Comparison of ENCODE assay signal across 10 cellular contexts in the genomic region with DNA sequence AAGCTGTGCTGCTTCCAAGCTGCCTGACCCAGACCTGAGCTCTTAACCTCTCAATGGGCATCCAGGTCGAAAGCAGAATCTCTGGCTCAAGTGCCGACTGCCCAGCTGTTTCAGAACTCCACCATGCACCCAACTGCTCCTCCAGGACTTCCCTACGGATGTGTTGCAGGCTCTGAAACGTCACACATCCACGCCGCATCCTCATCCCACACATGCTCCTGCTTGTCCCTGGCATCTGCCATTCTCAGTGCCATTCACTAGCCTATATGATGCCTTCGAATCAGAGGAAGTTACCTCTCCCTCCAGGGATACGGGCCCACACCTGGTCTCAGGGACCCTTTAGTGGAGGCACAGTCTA. TPM values are rescaled to one million over a fixed set of nuclear protein-coding genes. Genes with fewer than 3 reads are reported as not detected.
A peak's percentile ranks its signal among the peaks of the same experiment; 100 is the strongest.
DNase-seq lines count a peak whose midpoint lies in the region; ATAC-seq and TF ChIP-seq lines count a peak whose summit lies in the region.
"Had no signal": no experiment of that assay in that cellular context is flagged by ENCODE, and none has a peak within 500 bp of the region (broad histone marks: within the 10 kb centered on the region; RNA-seq: fewer than 3 reads in every experiment).

No MANE protein-coding gene starts in this region.

- H3K4me1 ChIP-seq in ACC112 (ENCODE audit: control insufficient read depth, insufficient read depth, low read length, unreplicated experiment), result peaks cover 19% of the 10 kb centered on the region
- H3K4me1 ChIP-seq in CD8-positive, alpha-beta memory T cell (ENCODE audit: insufficient read depth, low read length), result peaks cover 6% of the 10 kb centered on the region
- H3K4me1 ChIP-seq: foreskin keratinocyte had no signal

- no peaks in the 10 kb centered on the region for H3K36me3 ChIP-seq in ACC112 (ENCODE audit: insufficient read depth, low read length)
- H3K36me3 ChIP-seq in brain microvascular endothelial cell (replicated peaks), result no peaks in the 10 kb centered on the region
- H3K36me3 ChIP-seq in CD8-positive, alpha-beta memory T cell (ENCODE audit: insufficient read depth, low read length), result no peaks in the 10 kb centered on the region

- H3K27me3 Mint-ChIP-seq in memory B cell, result peaks cover 15% of the 10 kb centered on the region
- peaks cover 21 to 56% of the 10 kb centered on the region in 2 donors for H3K27me3 Mint-ChIP-seq in CD8-positive, alpha-beta memory T cell
- H3K27me3 Mint-ChIP-seq in activated T-cell treated with anti-CD3 and anti-CD28 coated beads, Interleukin-2, amount 50 U/mL, for 4 hours (ENCODE audit: low read depth), result peaks cover 52% of the 10 kb centered on the region

- DNase-seq in HL-60 (ENCODE audit: low read depth in 1 of 2, low spot score in 1 of 2) (no peak), brain microvascular endothelial cell (no peak), memory B cell (ENCODE audit: low spot score in 2 of 2) (no peak), kidney tubule cell (ENCODE audit: low spot score) (no peak), HUDEP-2 (lab: John Stamatoyannopoulos, UW; ENCODE audit: unreplicated experiment in 76 of 76) (no peak)
- DNase-seq in CD8-positive, alpha-beta memory T cell, result no peak
- DNase-seq in activated T-cell treated with anti-CD3 and anti-CD28 coated beads, Interleukin-2, amount 50 U/mL, for 4 hours, result no peak

- H3K36me3 Mint-ChIP-seq in memory B cell, result no peaks in the 10 kb centered on the region
- no peaks in the 10 kb centered on the region for H3K36me3 Mint-ChIP-seq in CD8-positive, alpha-beta memory T cell
- no peaks in the 10 kb centered on the region for H3K36me3 Mint-ChIP-seq in activated T-cell treated with anti-CD3 and anti-CD28 coated beads, Interleukin-2, amount 50 U/mL, for 4 hours (ENCODE audit: insufficient read depth)

- in situ Hi-C loops in brain microvascular endothelial cell (cut with HindIII; ENCODE audit: low pct_ligation_motif_present, low sequenced_read_pairs), result no loop called here

- H3K4me3 ChIP-seq in ACC112 (ENCODE audit: low read depth, low read length), result peak overlapping the region; percentile 79
- peak overlapping the region; percentile 29 for H3K4me3 ChIP-seq in HL-60 (replicated peaks; ENCODE audit: insufficient read depth, low read length)
- peak overlapping the region; percentile 49 for H3K4me3 ChIP-seq in brain microvascular endothelial cell (ENCODE audit: low read depth, low read length)
- H3K4me3 ChIP-seq in CD8-positive, alpha-beta memory T cell (ENCODE audit: low read length), result no peak overlapping the region

- CTCF ChIA-PET in CD8-positive, alpha-beta memory T cell (lab: Charles Lee), result interaction anchor here (0.7 to 4.1 kb wide), 8 partner anchors 9 to 701 kb away, joined by 3 to 43 read pairs (median 4); partner anchors contain the start of gene PDZK1IP1

- no peaks in the 10 kb centered on the region for H3K9me3 Mint-ChIP-seq in memory B cell
- no peaks in the 10 kb centered on the region for H3K9me3 Mint-ChIP-seq in CD8-positive, alpha-beta memory T cell
- no peaks in the 10 kb centered on the region for H3K9me3 Mint-ChIP-seq in activated T-cell treated with anti-CD3 and anti-CD28 coated beads, Interleukin-2, amount 50 U/mL, for 4 hours

- peaks cover 12% of the 10 kb centered on the region for H3K4me1 Mint-ChIP-seq in memory B cell
- peaks cover 12 to 18% (median 18%) of the 10 kb centered on the region in 3 donors for H3K4me1 Mint-ChIP-seq in CD8-positive, alpha-beta memory T cell
- peaks cover 8% of the 10 kb centered on the region for H3K4me1 Mint-ChIP-seq in activated T-cell treated with anti-CD3 and anti-CD28 coated beads, Interleukin-2, amount 50 U/mL, for 4 hours (ENCODE audit: low read depth)

- TF ChIP-seq CTCF in HL-60 (IDR thresholded peaks at IDR 0.05; ENCODE audit: insufficient read depth, low read length), result no peak
- no peak for TF ChIP-seq CTCF in brain microvascular endothelial cell (IDR thresholded peaks at IDR 0.05; ENCODE audit: low read depth, low read length, missing control alignments)

- H2AFZ ChIP-seq in ACC112 (ENCODE audit: low read length, unreplicated experiment), result peak overlapping the region; percentile 48

- no peak overlapping the region for H3K27ac Mint-ChIP-seq in memory B cell
- no peak overlapping the region for H3K27ac Mint-ChIP-seq in CD8-positive, alpha-beta memory T cell

- H3K27me3 ChIP-seq in ACC112 (ENCODE audit: insufficient read depth, low read length) (peaks cover 3% of the 10 kb centered on the region; the same call in 1 of the 2 replicates), HL-60 (ENCODE audit: insufficient read depth, poor library complexity, severe bottlenecking) (no peaks in the 10 kb centered on the region), brain microvascular endothelial cell (replicated peaks) (no peaks in the 10 kb centered on the region)
- H3K27me3 ChIP-seq in CD8-positive, alpha-beta memory T cell (ENCODE audit: insufficient read depth, low read length, poor library complexity, severe bottlenecking), result peaks cover 7% of the 10 kb centered on the region

- peak overlapping the region; percentile 89 for H3K4me3 Mint-ChIP-seq in memory B cell
- H3K4me3 Mint-ChIP-seq in CD8-positive, alpha-beta memory T cell, result peak overlapping the region in 2 of 7 donors; percentile 81 to 84
- no peak overlapping the region for H3K4me3 Mint-ChIP-seq in activated T-cell treated with anti-CD3 and anti-CD28 coated beads, Interleukin-2, amount 50 U/mL, for 4 hours

- POLR2A ChIA-PET in CD8-positive, alpha-beta memory T cell (lab: Charles Lee), result interaction anchor here (1.1 kb wide), 1 partner anchor 259 kb away, joined by 4 read pairs; no protein-coding TSS in a partner anchor

- no peaks in the 10 kb centered on the region for H3K79me2 ChIP-seq in ACC112 (ENCODE audit: control insufficient read depth, insufficient read depth, low read length, unreplicated experiment)

- ATAC-seq in memory B cell (ENCODE audit: low read depth), result no peak
- ATAC-seq in activated T-cell treated with anti-CD3 and anti-CD28 coated beads, Interleukin-2, amount 50 U/mL, for 4 hours, result no peak

- H3K27ac ChIP-seq in ACC112 (ENCODE audit: low read depth, low read length), result no peak overlapping the region
- no peak overlapping the region for H3K27ac ChIP-seq in HL-60 (replicated peaks)
- no peak overlapping the region for H3K27ac ChIP-seq in brain microvascular endothelial cell
- no peak overlapping the region for H3K27ac ChIP-seq in CD8-positive, alpha-beta memory T cell (ENCODE audit: low read depth, low read length)
- H3K27ac ChIP-seq: foreskin keratinocyte, SK-N-MC had no signal

- H3K9me3 ChIP-seq in CD8-positive, alpha-beta memory T cell (ENCODE audit: low read length), result no peaks in the 10 kb centered on the region

RNA-seq across cellular contexts. Expression of gene PDZK1IP1, which starts 11.2 kb away (rescaled TPM):
- not detected for total RNA-seq in CD8-positive, alpha-beta memory T cell
- polyA plus RNA-seq in CD8-positive, alpha-beta memory T cell, result not detected
- not detected for total RNA-seq in activated T-cell treated with anti-CD3 and anti-CD28 coated beads, Interleukin-2, amount 50 U/mL, for 4 hours

RNA-seq across cellular contexts. Expression of gene CYP4A22, which starts 41.4 kb away (rescaled TPM):
- total RNA-seq in CD8-positive, alpha-beta memory T cell, result not detected
- not detected for polyA plus RNA-seq in CD8-positive, alpha-beta memory T cell
- total RNA-seq in activated T-cell treated with anti-CD3 and anti-CD28 coated beads, Interleukin-2, amount 50 U/mL, for 4 hours, result not detected
- total RNA-seq: foreskin keratinocyte had no signal
- polyA plus RNA-seq: foreskin keratinocyte had no signal

RNA-seq across cellular contexts. Expression of gene TAL1, which starts 53.4 kb away (rescaled TPM):
- not detected for total RNA-seq in CD8-positive, alpha-beta memory T cell
- polyA plus RNA-seq in CD8-positive, alpha-beta memory T cell, result not detected
- under 1 TPM; 0.05 to 0.14 (median 0.11) TPM for total RNA-seq in activated T-cell treated with anti-CD3 and anti-CD28 coated beads, Interleukin-2, amount 50 U/mL, for 4 hours
- total RNA-seq: foreskin keratinocyte had no signal
- polyA plus RNA-seq: foreskin keratinocyte had no signal
